ENCODE assay signal across 11 cellular contexts in the genomic region with DNA sequence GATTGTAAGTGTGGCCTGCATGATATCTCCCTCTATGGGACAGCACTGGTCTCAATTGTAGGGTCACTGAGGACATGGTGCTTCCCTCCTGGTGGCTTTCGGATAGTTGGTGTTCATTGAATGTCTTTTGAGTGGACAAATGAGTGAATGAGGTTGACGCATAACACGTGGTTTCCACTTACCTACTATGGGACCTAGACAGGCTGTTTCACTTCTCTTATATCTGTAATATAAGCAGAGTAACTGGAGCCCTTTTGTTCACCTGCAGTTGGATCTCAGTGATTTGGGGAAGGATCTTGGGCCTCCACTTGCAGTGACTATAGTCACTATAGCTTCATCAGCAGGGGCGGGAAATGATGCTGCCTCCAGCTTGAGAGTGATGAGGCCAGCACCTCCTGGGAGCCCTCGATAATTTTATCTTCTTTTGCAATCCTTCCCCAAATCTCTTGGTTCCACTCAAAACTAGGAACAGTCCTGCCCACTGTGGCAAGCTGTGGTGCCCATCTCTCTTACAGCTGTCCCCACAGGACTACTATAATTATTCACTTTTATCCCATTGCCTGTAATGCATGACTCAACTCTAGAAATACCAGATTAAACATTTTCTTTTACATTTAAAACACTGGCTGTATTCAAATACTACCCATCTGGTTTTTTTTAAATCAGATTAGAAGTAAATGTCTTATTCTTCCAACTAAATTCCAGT.
DNase-seq lines count a peak whose midpoint lies in the region; ATAC-seq and TF ChIP-seq lines count a peak whose summit lies in the region.
"Had no signal": no experiment of that assay in that cellular context is flagged by ENCODE, and none has a peak within 500 bp of the region (broad histone marks: within the 10 kb centered on the region; RNA-seq: fewer than 3 reads in every experiment).

No MANE protein-coding gene starts in this region.

- H3K4me3 Mint-ChIP-seq in activated B cell treated with CpG ODN at 0.5 μM for 24 hours (no peak overlapping the region), WTC11 (no peak overlapping the region)
- H3K4me3 Mint-ChIP-seq in stimulated activated naive CD8-positive, alpha-beta T cell treated with anti-CD3 and anti-CD28 coated beads, Interleukin-15, amount 100 ng/mL, for 72 hours = peak overlapping the region in 1 of 2 donors; percentile 23

- no peak for TF ChIP-seq CTCF in activated B cell treated with CpG ODN at 0.5 μM for 24 hours (IDR thresholded peaks at IDR 0.05)
- no peak for TF ChIP-seq CTCF in WTC11 (IDR thresholded peaks at IDR 0.05)

- H3K36me3 Mint-ChIP-seq in activated B cell treated with CpG ODN at 0.5 μM for 24 hours (ENCODE audit: low read depth) (peaks cover 12% of the 10 kb centered on the region), WTC11 (no peaks in the 10 kb centered on the region)

- no peaks in the 10 kb centered on the region for H3K9me3 Mint-ChIP-seq in activated B cell treated with CpG ODN at 0.5 μM for 24 hours
- peaks cover 0 to 7% of the 10 kb centered on the region in 2 donors for H3K9me3 Mint-ChIP-seq in stimulated activated naive CD8-positive, alpha-beta T cell treated with anti-CD3 and anti-CD28 coated beads, Interleukin-15, amount 100 ng/mL, for 72 hours
- no peaks in the 10 kb centered on the region for H3K9me3 Mint-ChIP-seq in WTC11

- POLR2A ChIA-PET in activated B cell treated with CpG ODN at 0.5 μM for 24 hours (lab: Charles Lee) (interaction anchor here (0.6 kb wide), 1 partner anchor 319 kb away, joined by 3 read pairs; no protein-coding TSS in a partner anchor), WTC11 (lab: Charles Lee) (no interaction called here)

- CTCF ChIA-PET in activated B cell treated with CpG ODN at 0.5 μM for 24 hours (lab: Charles Lee) (interaction anchor here (0.7 to 2.3 kb wide), 4 partner anchors 17 to 318 kb away, joined by 3 to 7 read pairs (median 4); no protein-coding TSS in a partner anchor), WTC11 (lab: Charles Lee) (interaction anchor here (1.2 to 3.4 kb wide), 2 partner anchors 91 to 318 kb away, joined by 5 to 9 read pairs; no protein-coding TSS in a partner anchor)

- peak overlapping the region; percentile 74 for H3K27ac Mint-ChIP-seq in activated B cell treated with CpG ODN at 0.5 μM for 24 hours
- H3K27ac Mint-ChIP-seq in stimulated activated naive CD8-positive, alpha-beta T cell treated with anti-CD3 and anti-CD28 coated beads, Interleukin-15, amount 100 ng/mL, for 72 hours = no peak overlapping the region
- no peak overlapping the region for H3K27ac Mint-ChIP-seq in WTC11

- ATAC-seq in HG02642 (IDR thresholded peaks at IDR 0.05; ENCODE audit: poor library complexity, unreplicated experiment) (peak; percentile 55), activated B cell treated with CpG ODN at 0.5 μM for 24 hours (ENCODE audit: low read depth) (peak; percentile 43), HG02884 (IDR thresholded peaks at IDR 0.05; ENCODE audit: unreplicated experiment) (no peak), HG03196 (IDR thresholded peaks at IDR 0.05; ENCODE audit: unreplicated experiment) (no peak), WTC11 (no peak)
- ATAC-seq in stimulated activated naive CD8-positive, alpha-beta T cell treated with anti-CD3 and anti-CD28 coated beads, Interleukin-15, amount 100 ng/mL, for 72 hours = peak; percentile 47

- DNase-seq in stimulated activated CD4-positive, alpha-beta T cell treated with anti-CD3 and anti-CD28 coated beads, Interleukin-15, amount 100 ng/mL, for 48 hours (ENCODE audit: low read depth in 2 of 2) = peak; percentile 19 to 24
- no peak for DNase-seq in stimulated activated CD4-positive, alpha-beta T cell treated with anti-CD3 and anti-CD28 coated beads, Interleukin-4, amount 100 ng/mL, for 4 hours
- DNase-seq in activated B cell treated with CpG ODN at 0.5 μM for 24 hours (no peak), WTC11 (ENCODE audit: low spot score) (no peak)
- peak in 1 of 2 donors; percentile 46 for DNase-seq in stimulated activated naive CD8-positive, alpha-beta T cell treated with anti-CD3 and anti-CD28 coated beads, Interleukin-15, amount 100 ng/mL, for 72 hours
- DNase-seq: activated gamma-delta T cell treated with Interleukin-2 at 50 U/mL for 16 hours, DMS 273 treated with DMSO at 0.1 percent for 48 hours, ovary had no signal

- peaks cover 47% of the 10 kb centered on the region for H3K4me1 Mint-ChIP-seq in activated B cell treated with CpG ODN at 0.5 μM for 24 hours
- peaks cover 52% of the 10 kb centered on the region for H3K4me1 Mint-ChIP-seq in stimulated activated naive CD8-positive, alpha-beta T cell treated with anti-CD3 and anti-CD28 coated beads, Interleukin-15, amount 100 ng/mL, for 72 hours
- H3K4me1 Mint-ChIP-seq in WTC11 = peaks cover 46% of the 10 kb centered on the region

- intact Hi-C loops in activated B cell treated with CpG ODN at 0.5 μM for 24 hours (cut with micrococcal nuclease) = loop anchor here (5.0 kb wide), 2 partner anchors 43 to 317 kb away; no protein-coding TSS in a partner anchor

- H3K27me3 Mint-ChIP-seq in activated B cell treated with CpG ODN at 0.5 μM for 24 hours (no peaks in the 10 kb centered on the region), WTC11 (ENCODE audit: low read depth) (no peaks in the 10 kb centered on the region)
- no peaks in the 10 kb centered on the region for H3K27me3 Mint-ChIP-seq in stimulated activated naive CD8-positive, alpha-beta T cell treated with anti-CD3 and anti-CD28 coated beads, Interleukin-15, amount 100 ng/mL, for 72 hours

TF ChIP-seq in WTC11, 78 proteins besides CTCF, POLR2A, EP300 and RAD21 (continues in another document):
- no peak for TF ChIP-seq RELA (CRISPR knock-in tag; IDR thresholded peaks at IDR 0.05; ENCODE audit: borderline replicate concordance)
- no peak for TF ChIP-seq ZNF219 (CRISPR knock-in tag; IDR thresholded peaks at IDR 0.05; ENCODE audit: borderline replicate concordance)
- TF ChIP-seq TCF7 (CRISPR knock-in tag; IDR thresholded peaks at IDR 0.05; ENCODE audit: low read depth) = no peak
- TF ChIP-seq ZNF396 (CRISPR knock-in tag; IDR thresholded peaks at IDR 0.05; ENCODE audit: borderline replicate concordance) = no peak
- TF ChIP-seq, protein P1, sequence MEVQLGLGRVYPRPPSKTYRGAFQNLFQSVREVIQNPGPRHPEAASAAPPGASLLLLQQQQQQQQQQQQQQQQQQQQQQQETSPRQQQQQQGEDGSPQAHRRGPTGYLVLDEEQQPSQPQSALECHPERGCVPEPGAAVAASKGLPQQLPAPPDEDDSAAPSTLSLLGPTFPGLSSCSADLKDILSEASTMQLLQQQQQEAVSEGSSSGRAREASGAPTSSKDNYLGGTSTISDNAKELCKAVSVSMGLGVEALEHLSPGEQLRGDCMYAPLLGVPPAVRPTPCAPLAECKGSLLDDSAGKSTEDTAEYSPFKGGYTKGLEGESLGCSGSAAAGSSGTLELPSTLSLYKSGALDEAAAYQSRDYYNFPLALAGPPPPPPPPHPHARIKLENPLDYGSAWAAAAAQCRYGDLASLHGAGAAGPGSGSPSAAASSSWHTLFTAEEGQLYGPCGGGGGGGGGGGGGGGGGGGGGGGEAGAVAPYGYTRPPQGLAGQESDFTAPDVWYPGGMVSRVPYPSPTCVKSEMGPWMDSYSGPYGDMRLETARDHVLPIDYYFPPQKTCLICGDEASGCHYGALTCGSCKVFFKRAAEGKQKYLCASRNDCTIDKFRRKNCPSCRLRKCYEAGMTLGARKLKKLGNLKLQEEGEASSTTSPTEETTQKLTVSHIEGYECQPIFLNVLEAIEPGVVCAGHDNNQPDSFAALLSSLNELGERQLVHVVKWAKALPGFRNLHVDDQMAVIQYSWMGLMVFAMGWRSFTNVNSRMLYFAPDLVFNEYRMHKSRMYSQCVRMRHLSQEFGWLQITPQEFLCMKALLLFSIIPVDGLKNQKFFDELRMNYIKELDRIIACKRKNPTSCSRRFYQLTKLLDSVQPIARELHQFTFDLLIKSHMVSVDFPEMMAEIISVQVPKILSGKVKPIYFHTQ (CRISPR knock-in tag; IDR thresholded peaks at IDR 0.05) = no peak
- no peak for TF ChIP-seq JAZF1 (CRISPR knock-in tag; IDR thresholded peaks at IDR 0.05)
- TF ChIP-seq, protein P2, sequence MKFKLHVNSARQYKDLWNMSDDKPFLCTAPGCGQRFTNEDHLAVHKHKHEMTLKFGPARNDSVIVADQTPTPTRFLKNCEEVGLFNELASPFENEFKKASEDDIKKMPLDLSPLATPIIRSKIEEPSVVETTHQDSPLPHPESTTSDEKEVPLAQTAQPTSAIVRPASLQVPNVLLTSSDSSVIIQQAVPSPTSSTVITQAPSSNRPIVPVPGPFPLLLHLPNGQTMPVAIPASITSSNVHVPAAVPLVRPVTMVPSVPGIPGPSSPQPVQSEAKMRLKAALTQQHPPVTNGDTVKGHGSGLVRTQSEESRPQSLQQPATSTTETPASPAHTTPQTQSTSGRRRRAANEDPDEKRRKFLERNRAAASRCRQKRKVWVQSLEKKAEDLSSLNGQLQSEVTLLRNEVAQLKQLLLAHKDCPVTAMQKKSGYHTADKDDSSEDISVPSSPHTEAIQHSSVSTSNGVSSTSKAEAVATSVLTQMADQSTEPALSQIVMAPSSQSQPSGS (CRISPR knock-in tag; IDR thresholded peaks at IDR 0.05; ENCODE audit: borderline replicate concordance, low read depth) = no peak
- TF ChIP-seq, protein P3, sequence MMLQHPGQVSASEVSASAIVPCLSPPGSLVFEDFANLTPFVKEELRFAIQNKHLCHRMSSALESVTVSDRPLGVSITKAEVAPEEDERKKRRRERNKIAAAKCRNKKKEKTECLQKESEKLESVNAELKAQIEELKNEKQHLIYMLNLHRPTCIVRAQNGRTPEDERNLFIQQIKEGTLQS (CRISPR knock-in tag; conservative IDR thresholded peaks at IDR 0.05) = no peak

Comparison
In these comparisons a context has a peak if more than half of its experiments do, and no peak if none do; other contexts are left out.
1. DNase-seq: peak in stimulated activated CD4-positive, alpha-beta T cell treated with anti-CD3 and anti-CD28 coated beads, Interleukin-15, amount 100 ng/mL, for 48 hours (2 of 2); none in stimulated activated CD4-positive, alpha-beta T cell treated with anti-CD3 and anti-CD28 coated beads, Interleukin-4, amount 100 ng/mL, for 4 hours (0 of 2), activated B cell treated with CpG ODN at 0.5 μM for 24 hours (single experiment) and WTC11 (single experiment).
2. ATAC-seq: peak in HG02642 (single experiment), activated B cell treated with CpG ODN at 0.5 μM for 24 hours (single experiment) and stimulated activated naive CD8-positive, alpha-beta T cell treated with anti-CD3 and anti-CD28 coated beads, Interleukin-15, amount 100 ng/mL, for 72 hours (single experiment); none in HG02884 (single experiment), HG03196 (single experiment) and WTC11 (single experiment).